In genomic region chr2:159925975-159926374, GRCh38 we compare ENCODE assay signal across 27 cellular contexts. TPM values are rescaled to one million over a fixed set of nuclear protein-coding genes. Genes with fewer than 3 reads are reported as not detected.
DNase-seq lines count a peak whose midpoint lies in the region; ATAC-seq and TF ChIP-seq lines count a peak whose summit lies in the region.
"Had no signal": no experiment of that assay in that cellular context is flagged by ENCODE, and none has a peak within 500 bp of the region (broad histone marks: within the 10 kb centered on the region; RNA-seq: fewer than 3 reads in every experiment).

No MANE protein-coding gene starts in this region.

- H3K27me3 ChIP-seq in OCI-LY3 (ENCODE audit: low read depth, low read length) (no peaks in the 10 kb centered on the region), parathyroid adenoma (ENCODE audit: control insufficient read depth, insufficient read depth, low read length) (no peaks in the 10 kb centered on the region), esophagus muscularis mucosa (peaks cover 0 to 6% (median 0%) of the 10 kb centered on the region in 4 donors)
- H3K27me3 ChIP-seq: adrenal gland, brain microvascular endothelial cell, gastrocnemius medialis, upper lobe of left lung had no signal

- peaks cover 46% of the 10 kb centered on the region for H3K4me1 ChIP-seq in OCI-LY3 (ENCODE audit: low read length)
- H3K4me1 ChIP-seq in parathyroid adenoma = peaks cover 21% of the 10 kb centered on the region
- peaks cover 0 to 5% (median 2%) of the 10 kb centered on the region in 4 donors for H3K4me1 ChIP-seq in esophagus muscularis mucosa
- H3K4me1 ChIP-seq: adrenal gland, gastrocnemius medialis had no signal

- in situ Hi-C loops in ACHN (cut with HindIII; ENCODE audit: low pct_ligation_motif_present, low pct_unique_long_range_greater_than_20kb, low sequenced_read_pairs) = no loop called here

- TF ChIP-seq CTCF in OCI-LY3 (IDR thresholded peaks at IDR 0.05; ENCODE audit: low read depth, low read length) = no peak
- no peak for TF ChIP-seq CTCF in parathyroid adenoma (IDR thresholded peaks at IDR 0.05)
- TF ChIP-seq CTCF in esophagus muscularis mucosa (IDR thresholded peaks at IDR 0.05) = no peak

- H3K9ac ChIP-seq in OCI-LY3 (ENCODE audit: low read length) (peak overlapping the region; percentile 6; the same call in 1 of the 2 replicates), parathyroid adenoma (no peak overlapping the region)

- 77% methylated on average over 3 of the region's 3 CpGs for WGBS in esophagus muscularis mucosa

- no peaks in the 10 kb centered on the region for H4K20me1 ChIP-seq in OCI-LY3 (ENCODE audit: insufficient read depth, low read length)

- H3K36me3 ChIP-seq in OCI-LY3 (replicated peaks; ENCODE audit: low read depth, low read length) (no peaks in the 10 kb centered on the region), parathyroid adenoma (ENCODE audit: control insufficient read depth, insufficient read depth, low read length) (no peaks in the 10 kb centered on the region), esophagus muscularis mucosa (no peaks in the 10 kb centered on the region)
- H3K36me3 ChIP-seq: adrenal gland, brain microvascular endothelial cell, gastrocnemius medialis, upper lobe of left lung had no signal

- TF ChIP-seq EP300 in esophagus muscularis mucosa (IDR thresholded peaks at IDR 0.05) = no peak

- intact Hi-C loops in esophagus muscularis mucosa (cut with DNase I) = no loop called here

- H2AFZ ChIP-seq in OCI-LY3 (ENCODE audit: low read depth, low read length) = peak overlapping the region; percentile 76
- H2AFZ ChIP-seq in parathyroid adenoma = peak overlapping the region; percentile 30

- H3K9me3 ChIP-seq in OCI-LY3 (ENCODE audit: insufficient read depth, low read length) = no peaks in the 10 kb centered on the region
- no peaks in the 10 kb centered on the region for H3K9me3 ChIP-seq in parathyroid adenoma (ENCODE audit: control insufficient read depth, low read length)
- peaks cover 0 to 11% (median 4%) of the 10 kb centered on the region in 4 donors for H3K9me3 ChIP-seq in esophagus muscularis mucosa
- H3K9me3 ChIP-seq: adrenal gland, gastrocnemius medialis, upper lobe of left lung had no signal

- H3K4me2 ChIP-seq in OCI-LY3 (ENCODE audit: low read length) (peak overlapping the region; percentile 50), parathyroid adenoma (ENCODE audit: low read length) (peak overlapping the region; percentile 50)

- H3K27ac ChIP-seq in OCI-LY3 (ENCODE audit: low read length) = peak overlapping the region; percentile 28; the same call in 1 of the 2 replicates
- H3K27ac ChIP-seq in parathyroid adenoma = no peak overlapping the region
- no peak overlapping the region for H3K27ac ChIP-seq in esophagus muscularis mucosa (replicated peaks in 1 of 4)
- H3K27ac ChIP-seq: adrenal gland, brain microvascular endothelial cell, gastrocnemius medialis, upper lobe of left lung had no signal

- H3K4me3 ChIP-seq in OCI-LY3 (ENCODE audit: low read length) (0 out of 2 replicates have a peak overlapping the region, but pooled peaks have one; percentile 7), parathyroid adenoma (ENCODE audit: low read depth, low read length) (no peak overlapping the region), esophagus muscularis mucosa (no peak overlapping the region)
- H3K4me3 ChIP-seq: adrenal gland, gastrocnemius medialis, lung, upper lobe of left lung had no signal

- DNase-seq in DMS79 treated with DMSO at 0.1 percent for 48 hours (lab: John Stamatoyannopoulos, UW) (peak; percentile 21), DMS79 (lab: John Stamatoyannopoulos, UW) (no peak), NCI-H1092 treated with DMSO at 0.1 percent for 48 hours (lab: John Stamatoyannopoulos, UW) (peak; percentile 28), esophagus muscularis mucosa (ENCODE audit: extremely low spot score) (no peak), ACHN (no peak)
- DNase-seq: activated CD4-positive, alpha-beta memory T cell treated with anti-CD3 and anti-CD28 coated beads for 36 hours; activated CD8-positive, alpha-beta memory T cell treated with anti-CD3 and anti-CD28 coated beads, Interleukin-2, amount 50 U/mL, for 4 hours; activated naive CD4-positive, alpha-beta T cell treated with anti-CD3 and anti-CD28 coated beads for 36 hours; adrenal gland; brain microvascular endothelial cell; Calu3; CD4-positive, CD25-positive, alpha-beta regulatory T cell; gastrocnemius medialis; naive thymus-derived CD8-positive, alpha-beta T cell; NCI-H1048; NCI-H1930; NCI-H526; occipital lobe; SHP77 treated with DMSO at 0.1 percent for 48 hours; stimulated activated naive B cell treated with anti-CD40 and anti-IgM and Interleukin-4, amounts not matched to agents 10 μg/mL and 1 μg/mL and 100 μg/mL, for 72 hours; upper lobe of left lung had no signal

- TF ChIP-seq POLR2A in esophagus muscularis mucosa (IDR thresholded peaks at IDR 0.05; ENCODE audit: low read depth) = no peak

- H3K79me2 ChIP-seq in OCI-LY3 (ENCODE audit: low read length) (no peaks in the 10 kb centered on the region), parathyroid adenoma (no peaks in the 10 kb centered on the region)

- no peak for ATAC-seq in HG03460 (IDR thresholded peaks at IDR 0.05; ENCODE audit: unreplicated experiment)
- ATAC-seq: activated CD4-positive, CD25-positive, alpha-beta regulatory T cell treated with anti-CD3 and anti-CD28 coated beads, Interleukin-2, amount 50 U/mL, for 24 hours; gastrocnemius medialis; naive thymus-derived CD8-positive, alpha-beta T cell; stimulated activated naive B cell treated with anti-CD40 and anti-IgM and Interleukin-4, amounts not matched to agents 10 μg/mL and 1 μg/mL and 100 μg/mL, for 72 hours had no signal

RNA-seq across cellular contexts. Expression of gene LY75, which starts 21.4 kb away (rescaled TPM):
- total RNA-seq in esophagus muscularis mucosa = 1 to 10 TPM in 3 of 4 donors, under 1 TPM in 1; 0.97 to 2.5 (median 1.3) TPM
- total RNA-seq: A172 had no signal

Comparison
In these comparisons a context has a peak if more than half of its experiments do, and no peak if none do; other contexts are left out.
1. DNase-seq: peak in DMS79 treated with DMSO at 0.1 percent for 48 hours (single experiment) and NCI-H1092 treated with DMSO at 0.1 percent for 48 hours (single experiment); none in DMS79 (single experiment), esophagus muscularis mucosa (single experiment) and ACHN (single experiment).